In genomic region chr13:97219226-97219625, GRCh38 we compare ENCODE assay signal across 26 cellular contexts.
"Had no signal": no experiment of that assay in that cellular context is flagged by ENCODE, and none has a peak within 500 bp of the region (broad histone marks: within the 10 kb centered on the region; RNA-seq: fewer than 3 reads in every experiment).

No MANE protein-coding gene starts in this region.

- H3K4me3 ChIP-seq: adrenal gland, ascending aorta, cardiac muscle cell, left ventricle myocardium inferior, pancreas, right atrium auricular region, suprapubic skin, tibial nerve had no signal

- H3K9me3 ChIP-seq: adrenal gland, ascending aorta, left ventricle myocardium inferior, pancreas, right atrium auricular region, suprapubic skin, tibial nerve had no signal

- H3K27me3 ChIP-seq: adrenal gland, ascending aorta, cardiac muscle cell, pancreas, right atrium auricular region, suprapubic skin, tibial nerve had no signal

- DNase-seq: activated CD4-positive, alpha-beta T cell treated with anti-CD3 and anti-CD28 coated beads for 4 hours; activated CD4-positive, alpha-beta T cell treated with anti-CD3 and anti-CD28 coated beads, Interleukin-2, amount 50 U/mL, for 4 hours; activated naive CD4-positive, alpha-beta T cell; activated T-cell treated with anti-CD3 and anti-CD28 coated beads for 4 hours; activated T-cell treated with anti-CD3 and anti-CD28 coated beads, Interleukin-2, amount 50 U/mL, for 72 hours; adrenal gland; cortex of kidney; head of caudate nucleus; hippocampal formation; immature natural killer cell; left ventricle myocardium inferior; naive B cell; nephron progenitor cell; pancreas; stimulated activated CD4-positive, alpha-beta T cell treated with anti-CD3 and anti-CD28 coated beads, Interleukin-2, amount 100 ng/mL, for 48 hours; T-helper 9 cell had no signal

- H3K4me3 Mint-ChIP-seq: activated T-cell treated with anti-CD3 and anti-CD28 coated beads, Interleukin-2, amount 50 U/mL, for 72 hours; immature natural killer cell; mesothelial cell of epicardium; nephron progenitor cell; stimulated activated naive CD8-positive, alpha-beta T cell treated with anti-CD3 and anti-CD28 coated beads, Interleukin-15, Interleukin-2, amounts not matched to agents 100 ng/mL and 50 ng/mL, for 24 hours had no signal

- H3K27ac Mint-ChIP-seq: activated naive CD4-positive, alpha-beta T cell treated with anti-CD3 and anti-CD28 coated beads, Interleukin-2, amount 50 U/mL, for 72 hours; nephron progenitor cell; stimulated activated naive CD8-positive, alpha-beta T cell treated with anti-CD3 and anti-CD28 coated beads, Interleukin-15, Interleukin-2, amounts not matched to agents 100 ng/mL and 50 ng/mL, for 24 hours had no signal

- H3K9me3 Mint-ChIP-seq: immature natural killer cell; mesothelial cell of epicardium; naive B cell; nephron progenitor cell; stimulated activated naive CD8-positive, alpha-beta T cell treated with anti-CD3 and anti-CD28 coated beads, Interleukin-15, Interleukin-2, amounts not matched to agents 100 ng/mL and 50 ng/mL, for 24 hours had no signal

- H3K36me3 Mint-ChIP-seq: brain, immature natural killer cell, mesothelial cell of epicardium, naive B cell had no signal

- H3K27ac ChIP-seq: adrenal gland, ascending aorta, cardiac muscle cell, left ventricle myocardium inferior, pancreas, right atrium auricular region, suprapubic skin, VCaP had no signal

- H3K4me1 ChIP-seq: ascending aorta had no signal

- H3K36me3 ChIP-seq: adrenal gland, ascending aorta, cardiac muscle cell, left ventricle myocardium inferior, pancreas, right atrium auricular region, suprapubic skin, tibial nerve had no signal

- H3K27me3 Mint-ChIP-seq: brain; naive B cell; stimulated activated naive CD8-positive, alpha-beta T cell treated with anti-CD3 and anti-CD28 coated beads, Interleukin-15, Interleukin-2, amounts not matched to agents 100 ng/mL and 50 ng/mL, for 24 hours had no signal

- ATAC-seq: activated naive CD4-positive, alpha-beta T cell treated with anti-CD3 and anti-CD28 coated beads, Interleukin-2, amount 50 U/mL, for 72 hours; activated T-cell treated with anti-CD3 and anti-CD28 coated beads, Interleukin-2, amount 50 U/mL, for 72 hours; pancreas had no signal
